9 cellular contexts compared by ENCODE assay signal in genomic region chr4:109588176-109588575, GRCh38. TPM values are rescaled to one million over a fixed set of nuclear protein-coding genes. Genes with fewer than 3 reads are reported as not detected.
DNase-seq lines count a peak whose midpoint lies in the region; ATAC-seq and TF ChIP-seq lines count a peak whose summit lies in the region.
"Had no signal": no experiment of that assay in that cellular context is flagged by ENCODE, and none has a peak within 500 bp of the region (broad histone marks: within the 10 kb centered on the region; RNA-seq: fewer than 3 reads in every experiment).

No MANE protein-coding gene starts in this region.

- TF ChIP-seq CTCF in brain microvascular endothelial cell (IDR thresholded peaks at IDR 0.05; ENCODE audit: low read depth, low read length, missing control alignments) = no peak

- H3K4me3 Mint-ChIP-seq in activated CD4-positive, alpha-beta T cell treated with anti-CD3 and anti-CD28 coated beads, Interleukin-2, amount 10 ng/mL, durations not matched to agents 7 days and 5 days = no peak overlapping the region

- H3K27me3 Mint-ChIP-seq in activated CD4-positive, alpha-beta T cell treated with anti-CD3 and anti-CD28 coated beads, Interleukin-2, amount 10 ng/mL, durations not matched to agents 7 days and 5 days = no peaks in the 10 kb centered on the region

- peaks cover 64% of the 10 kb centered on the region for H3K4me1 Mint-ChIP-seq in activated CD4-positive, alpha-beta T cell treated with anti-CD3 and anti-CD28 coated beads, Interleukin-2, amount 10 ng/mL, durations not matched to agents 7 days and 5 days

- CTCF ChIA-PET in activated CD4-positive, alpha-beta T cell treated with anti-CD3 and anti-CD28 coated beads, Interleukin-2, amount 10 ng/mL, durations not matched to agents 7 days and 5 days (lab: Charles Lee) = interaction anchor here (1.9 to 4.3 kb wide), 4 partner anchors 13 to 155 kb away, joined by 4 to 14 read pairs (median 4); partner anchors contain the start of genes CASP6 and SEC24B

- H3K27me3 ChIP-seq in brain microvascular endothelial cell (replicated peaks) = no peaks in the 10 kb centered on the region

- H3K36me3 ChIP-seq in brain microvascular endothelial cell (replicated peaks) = no peaks in the 10 kb centered on the region
- H3K36me3 ChIP-seq: thoracic aorta had no signal

- POLR2A ChIA-PET in activated CD4-positive, alpha-beta T cell treated with anti-CD3 and anti-CD28 coated beads, Interleukin-2, amount 10 ng/mL, durations not matched to agents 7 days and 5 days (lab: Charles Lee) = no interaction called here

- no peak overlapping the region for H3K4me3 ChIP-seq in brain microvascular endothelial cell (ENCODE audit: low read depth, low read length)
- H3K4me3 ChIP-seq: thoracic aorta had no signal

- H3K27ac Mint-ChIP-seq in activated CD4-positive, alpha-beta T cell treated with anti-CD3 and anti-CD28 coated beads, Interleukin-2, amount 10 ng/mL, durations not matched to agents 7 days and 5 days = peak overlapping the region; percentile 9

- in situ Hi-C loops in brain microvascular endothelial cell (cut with HindIII; ENCODE audit: low pct_ligation_motif_present, low sequenced_read_pairs) = no loop called here

- no peak overlapping the region for H3K27ac ChIP-seq in brain microvascular endothelial cell
- H3K27ac ChIP-seq: thoracic aorta had no signal

- ATAC-seq in GM18909 (IDR thresholded peaks at IDR 0.05; ENCODE audit: poor library complexity, unreplicated experiment) = peak; percentile 98
- ATAC-seq in HG02884 (IDR thresholded peaks at IDR 0.05; ENCODE audit: unreplicated experiment) = peak; percentile 98

- peaks cover 48% of the 10 kb centered on the region for H3K36me3 Mint-ChIP-seq in activated CD4-positive, alpha-beta T cell treated with anti-CD3 and anti-CD28 coated beads, Interleukin-2, amount 10 ng/mL, durations not matched to agents 7 days and 5 days (ENCODE audit: low read depth)

- H3K9me3 Mint-ChIP-seq in activated CD4-positive, alpha-beta T cell treated with anti-CD3 and anti-CD28 coated beads, Interleukin-2, amount 10 ng/mL, durations not matched to agents 7 days and 5 days = peaks cover 11% of the 10 kb centered on the region

- peak; percentile 40 for DNase-seq in activated CD4-positive, alpha-beta T cell treated with anti-CD3 and anti-CD28 coated beads, Interleukin-2, amount 10 ng/mL, durations not matched to agents 7 days and 5 days
- peak; percentile 72 for DNase-seq in stimulated activated CD4-positive, alpha-beta T cell treated with anti-CD3 and anti-CD28 coated beads, Interleukin-15, amount 100 ng/mL, for 24 hours
- DNase-seq in CD1c-positive myeloid dendritic cell (ENCODE audit: extremely low spot score) = no peak
- DNase-seq in GF-D8 (lab: John Stamatoyannopoulos, UW) = no peak
- no peak for DNase-seq in brain microvascular endothelial cell
- DNase-seq in NCI-H2081 treated with DMSO at 0.1 percent for 48 hours (lab: John Stamatoyannopoulos, UW) = no peak

RNA-seq across cellular contexts. Expression of gene MCUB, which starts 28.1 kb away (rescaled TPM):
- 100 to 1,000 TPM; 132 to 141 TPM for total RNA-seq in activated CD4-positive, alpha-beta T cell treated with anti-CD3 and anti-CD28 coated beads, Interleukin-2, amount 10 ng/mL, durations not matched to agents 7 days and 5 days

Comparison
In these comparisons a context has a peak if more than half of its experiments do, and no peak if none do; other contexts are left out.
1. DNase-seq: peak in activated CD4-positive, alpha-beta T cell treated with anti-CD3 and anti-CD28 coated beads, Interleukin-2, amount 10 ng/mL, durations not matched to agents 7 days and 5 days (single experiment) and stimulated activated CD4-positive, alpha-beta T cell treated with anti-CD3 and anti-CD28 coated beads, Interleukin-15, amount 100 ng/mL, for 24 hours (single experiment); none in CD1c-positive myeloid dendritic cell (single experiment), GF-D8 (single experiment), brain microvascular endothelial cell (single experiment) and NCI-H2081 treated with DMSO at 0.1 percent for 48 hours (single experiment).